16 cellular contexts compared by ENCODE assay signal in genomic region chr12:105110851-105111250, GRCh38. TPM values are rescaled to one million over a fixed set of nuclear protein-coding genes. Genes with fewer than 3 reads are reported as not detected.
A peak's percentile ranks its signal among the peaks of the same experiment; 100 is the strongest.
DNase-seq lines count a peak whose midpoint lies in the region; ATAC-seq and TF ChIP-seq lines count a peak whose summit lies in the region.
"Had no signal": no experiment of that assay in that cellular context is flagged by ENCODE, and none has a peak within 500 bp of the region (broad histone marks: within the 10 kb centered on the region; RNA-seq: fewer than 3 reads in every experiment).

No MANE protein-coding gene starts in this region.

- H2AFZ ChIP-seq in SK-N-SH (ENCODE audit: low read depth) = no peak overlapping the region

- no peaks in the 10 kb centered on the region for H3K27me3 Mint-ChIP-seq in type B pancreatic cell

- no peak overlapping the region for H3K27ac Mint-ChIP-seq in type B pancreatic cell

- H3F3A ChIP-seq in SK-N-SH (replicated peaks; ENCODE audit: insufficient read depth) = peaks cover 32% of the 10 kb centered on the region

- TF ChIP-seq CTCF in SK-N-SH (IDR thresholded peaks at IDR 0.05) (no peak), RWPE2 (IDR thresholded peaks at IDR 0.05; ENCODE audit: poor library complexity, severe bottlenecking) (no peak), type B pancreatic cell (conservative IDR thresholded peaks at IDR 0.05) (no peak)

- H4K20me1 ChIP-seq in SK-N-SH (ENCODE audit: insufficient read depth) = peaks cover 29% of the 10 kb centered on the region

- H3K36me3 ChIP-seq in SK-N-SH (replicated peaks in 1 of 2; ENCODE audit: control insufficient read depth in 1 of 2, insufficient read depth in 2 of 2, low read length in 1 of 2) (peaks cover 44 to 50% of the 10 kb centered on the region in 2 experiments), RWPE2 (ENCODE audit: low read depth) (peaks cover 53% of the 10 kb centered on the region), iPS-20b (ENCODE audit: insufficient read depth, low read depth, low read length) (peaks cover 42% of the 10 kb centered on the region)

- DNase-seq in SK-N-SH (no peak), RWPE2 (ENCODE audit: low spot score) (no peak), type B pancreatic cell (ENCODE audit: extremely low spot score, unreplicated experiment) (no peak), right cardiac atrium (no peak), epidermal melanocyte (ENCODE audit: insufficient read length, low spot score) (no peak)
- no peak for DNase-seq in stimulated activated CD4-positive, alpha-beta T cell treated with anti-CD3 and anti-CD28 coated beads, Interleukin-15, amount 100 ng/mL, for 24 hours
- DNase-seq: activated CD8-positive, alpha-beta memory T cell treated with anti-CD3 and anti-CD28 coated beads for 24 hours; activated gamma-delta T cell; COR-L47; immature natural killer cell; MV-4-11; NCI-H2171; stimulated activated naive CD8-positive, alpha-beta T cell treated with anti-CD3 and anti-CD28 coated beads, Interleukin-15, Interleukin-2, amounts not matched to agents 100 U/mL and 50 U/mL, for 24 hours had no signal

- POLR2A ChIA-PET in SK-N-SH (lab: Yijun Ruan, JAX) = no interaction called here

- H3K36me3 Mint-ChIP-seq in type B pancreatic cell = peaks cover 23% of the 10 kb centered on the region

- no peak for ATAC-seq in SK-N-SH treated with all-trans-retinoic acid at 6 μM for 48 hours
- no peak for ATAC-seq in RWPE2 (ENCODE audit: low read depth)
- no peak for ATAC-seq in right cardiac atrium
- ATAC-seq: stimulated activated naive CD8-positive, alpha-beta T cell treated with anti-CD3 and anti-CD28 coated beads, Interleukin-15, Interleukin-2, amounts not matched to agents 100 U/mL and 50 U/mL, for 24 hours had no signal

- H3K9me3 Mint-ChIP-seq in type B pancreatic cell = no peaks in the 10 kb centered on the region
- H3K9me3 Mint-ChIP-seq: immature natural killer cell had no signal

- no peak for TF ChIP-seq RAD21 in SK-N-SH (IDR thresholded peaks at IDR 0.05; ENCODE audit: low read length)

- no peak overlapping the region for H3K9ac ChIP-seq in SK-N-SH
- H3K9ac ChIP-seq in iPS-20b (ENCODE audit: low read depth, low read length) = no peak overlapping the region

- H3K9me2 ChIP-seq in SK-N-SH = no peaks in the 10 kb centered on the region

- no peak overlapping the region for H3K4me3 ChIP-seq in SK-N-SH (ENCODE audit: low read depth in 2 of 2, low read length in 1 of 2)
- no peak overlapping the region for H3K4me3 ChIP-seq in RWPE2 (ENCODE audit: severe bottlenecking)
- H3K4me3 ChIP-seq in iPS-20b (ENCODE audit: low read length) = peak overlapping the region; percentile 78
- no peak overlapping the region for H3K4me3 ChIP-seq in right cardiac atrium (ENCODE audit: low read length)

- no peak for TF ChIP-seq EP300 in SK-N-SH (IDR thresholded peaks at IDR 0.05; ENCODE audit: borderline replicate concordance in 1 of 2, low read depth in 1 of 2, low read length in 1 of 2)

- peaks cover 83% of the 10 kb centered on the region for H3K79me2 ChIP-seq in SK-N-SH (ENCODE audit: insufficient read depth)

- CTCF ChIA-PET in SK-N-SH (lab: Yijun Ruan, JAX) = no interaction called here

- no peaks in the 10 kb centered on the region for H3K27me3 ChIP-seq in SK-N-SH (ENCODE audit: insufficient read depth)
- H3K27me3 ChIP-seq in RWPE2 (ENCODE audit: insufficient read depth, poor library complexity, severe bottlenecking) = no peaks in the 10 kb centered on the region
- no peaks in the 10 kb centered on the region for H3K27me3 ChIP-seq in iPS-20b (ENCODE audit: insufficient read depth, low read length)
- no peaks in the 10 kb centered on the region for H3K27me3 ChIP-seq in right cardiac atrium (ENCODE audit: control insufficient read depth, insufficient read depth)

- WGBS in SK-N-SH (ENCODE audit: low lambda C conversion rate) = 79% methylated on average over 4 of the region's 4 CpGs
- WGBS in right cardiac atrium = 71% methylated on average over 4 of the region's 4 CpGs

- H3K4me3 Mint-ChIP-seq in type B pancreatic cell = peak overlapping the region; percentile 34

- H3K4me1 ChIP-seq in SK-N-SH (ENCODE audit: control insufficient read depth in 1 of 2, insufficient read depth in 2 of 2, low read depth in 1 of 2, low read length in 1 of 2) = peaks cover 6 to 16% of the 10 kb centered on the region in 2 experiments; a peak in 3 of 4 replicates
- peaks cover 14% of the 10 kb centered on the region for H3K4me1 ChIP-seq in RWPE2 (ENCODE audit: insufficient read depth, poor library complexity, severe bottlenecking)
- peaks cover 19% of the 10 kb centered on the region; the same call in 1 of the 2 replicates for H3K4me1 ChIP-seq in iPS-20b (ENCODE audit: insufficient read depth, low read length)
- no peaks in the 10 kb centered on the region for H3K4me1 ChIP-seq in right cardiac atrium (ENCODE audit: control insufficient read depth, insufficient read depth, low read length)

- intact Hi-C loops in right cardiac atrium (cut with DNase I) = no loop called here

- peak overlapping the region; percentile 80; the same call in 1 of the 2 replicates for H3K4me2 ChIP-seq in SK-N-SH

- peak overlapping the region in 1 of 2 experiments; percentile 91; a peak in 2 of 4 replicates for H3K27ac ChIP-seq in SK-N-SH (ENCODE audit: low read depth in 2 of 2, low read length in 1 of 2)
- peak overlapping the region; percentile 80 for H3K27ac ChIP-seq in RWPE2 (ENCODE audit: poor library complexity, severe bottlenecking)
- no peak overlapping the region for H3K27ac ChIP-seq in iPS-20b (ENCODE audit: low read length)
- H3K27ac ChIP-seq in right cardiac atrium (ENCODE audit: low read length) = no peak overlapping the region
- H3K27ac ChIP-seq: 22Rv1 had no signal

- H3K9me3 ChIP-seq in SK-N-SH = no peaks in the 10 kb centered on the region
- H3K9me3 ChIP-seq in RWPE2 (ENCODE audit: severe bottlenecking) = no peaks in the 10 kb centered on the region
- no peaks in the 10 kb centered on the region for H3K9me3 ChIP-seq in iPS-20b (ENCODE audit: insufficient read depth, low read depth, low read length)
- no peaks in the 10 kb centered on the region for H3K9me3 ChIP-seq in right cardiac atrium (ENCODE audit: control insufficient read depth, low read length)

- H3K4me1 Mint-ChIP-seq in type B pancreatic cell (ENCODE audit: unreplicated experiment) = peaks cover 37% of the 10 kb centered on the region

TF ChIP-seq in SK-N-SH, 30 proteins besides CTCF, POLR2A, EP300 and RAD21 (continues in another document):
- TF ChIP-seq MAX (IDR thresholded peaks at IDR 0.05; ENCODE audit: low read depth) (no peak), GABPA (IDR thresholded peaks at IDR 0.05; ENCODE audit: low read depth) (no peak), PBX3 (IDR thresholded peaks at IDR 0.05) (no peak), NRF1 (IDR thresholded peaks at IDR 0.05; ENCODE audit: low read depth, low read length) (no peak), SIN3A (IDR thresholded peaks at IDR 0.05; ENCODE audit: borderline replicate concordance, low read depth, low read length) (no peak), GATA2 (CRISPR knock-in tag; IDR thresholded peaks at IDR 0.05) (no peak), TEAD4 (IDR thresholded peaks at IDR 0.05; ENCODE audit: borderline replicate concordance, insufficient read depth) (no peak)

TF ChIP-seq in SK-N-SH treated with all-trans-retinoic acid at 6 μM for 48 hours, 23 proteins besides CTCF, POLR2A, EP300 and RAD21 (continues in another document):
- no peak for TF ChIP-seq OSR1 (CRISPR knock-in tag; IDR thresholded peaks at IDR 0.05)
- TF ChIP-seq ZNF565 (CRISPR knock-in tag; conservative IDR thresholded peaks at IDR 0.05; ENCODE audit: low read depth) = no peak
- TF ChIP-seq RARB (CRISPR knock-in tag; IDR thresholded peaks at IDR 0.05) = no peak
- TF ChIP-seq ZNF8 (CRISPR knock-in tag; IDR thresholded peaks at IDR 0.05) = no peak
- TF ChIP-seq POU6F1 (CRISPR knock-in tag; IDR thresholded peaks at IDR 0.05; ENCODE audit: borderline replicate concordance, low read depth) = no peak
- no peak for TF ChIP-seq PATZ1 (CRISPR knock-in tag; IDR thresholded peaks at IDR 0.05; ENCODE audit: borderline replicate concordance)
- TF ChIP-seq BACH2 (CRISPR knock-in tag; IDR thresholded peaks at IDR 0.05; ENCODE audit: borderline replicate concordance) = no peak

RNA-seq across cellular contexts. Expression of gene WASHC4, which starts 3.3 kb away (rescaled TPM):
- polyA plus RNA-seq in SK-N-SH (2012; rRNA removed) (11.2 and 15.9 TPM in 2 replicates), right cardiac atrium (9.5 TPM)
- 15.4 and 17.0 TPM in 2 replicates for polyA plus RNA-seq in SK-N-SH (2012; cell fraction: cytosol; rRNA removed)
- polyA plus RNA-seq in SK-N-SH (2012; cell fraction: nucleus; rRNA removed) = 11.0 and 33.3 TPM in 2 replicates
- total RNA-seq in type B pancreatic cell (ENCODE audit: low replicate concordance) (35.6 and 40.5 TPM in 2 replicates), right cardiac atrium (10 to 100 TPM; 22.8 to 29.9 (median 27.2) TPM)

RNA-seq across cellular contexts. Expression of gene ALDH1L2, which starts 26.6 kb away (rescaled TPM):
- polyA plus RNA-seq in SK-N-SH (2012; rRNA removed) (1.9 and 3.4 TPM in 2 replicates), right cardiac atrium (1.2 TPM)
- 2.2 TPM in 2 replicates for polyA plus RNA-seq in SK-N-SH (2012; cell fraction: cytosol; rRNA removed)
- 2.2 and 4.8 TPM in 2 replicates for polyA plus RNA-seq in SK-N-SH (2012; cell fraction: nucleus; rRNA removed)
- total RNA-seq in type B pancreatic cell (ENCODE audit: low replicate concordance) (2.7 and 4.5 TPM in 2 replicates), right cardiac atrium (1 to 10 TPM; 2.0 to 5.8 (median 5.2) TPM)
- polyA plus RNA-seq: immature natural killer cell had no signal
